In genomic region chr2:96308248-96308647, GRCh38 we compare ENCODE assay signal across 2 cellular contexts.
TF ChIP-seq lines count a peak whose summit lies in the region.

No MANE protein-coding gene starts in this region.

TF ChIP-seq in HEK293, 187 proteins besides CTCF, POLR2A, EP300 and RAD21:
- TF ChIP-seq ZFP3 (tag by site-specific recombination; IDR thresholded peaks at IDR 0.05; ENCODE audit: low read depth) (no peak), ZNF174 (tag by site-specific recombination; IDR thresholded peaks at IDR 0.05) (no peak), ZBTB11 (tag by site-specific recombination; conservative IDR thresholded peaks at IDR 0.05; ENCODE audit: low read depth) (no peak), ZNF837 (tag by site-specific recombination; IDR thresholded peaks at IDR 0.05) (no peak), ZNF777 (tag by site-specific recombination; IDR thresholded peaks at IDR 0.05; ENCODE audit: borderline replicate concordance) (no peak), GLIS1 (tag by site-specific recombination; IDR thresholded peaks at IDR 0.05) (peak; percentile 50; the same call in 1 of the 2 replicates), KLF1 (tag by site-specific recombination; IDR thresholded peaks at IDR 0.05) (0 out of 2 replicates have a peak, but pooled peaks have one; percentile 47)

TF ChIP-seq in K562, 482 proteins besides CTCF, POLR2A, EP300 and RAD21:
- TF ChIP-seq NFIC (IDR thresholded peaks at IDR 0.05) (peak; percentile 90), ZFP30 (CRISPR knock-in tag; IDR thresholded peaks at IDR 0.05; ENCODE audit: borderline replicate concordance) (no peak)
